ENCODE assay signal across 12 cellular contexts in the genomic region with DNA sequence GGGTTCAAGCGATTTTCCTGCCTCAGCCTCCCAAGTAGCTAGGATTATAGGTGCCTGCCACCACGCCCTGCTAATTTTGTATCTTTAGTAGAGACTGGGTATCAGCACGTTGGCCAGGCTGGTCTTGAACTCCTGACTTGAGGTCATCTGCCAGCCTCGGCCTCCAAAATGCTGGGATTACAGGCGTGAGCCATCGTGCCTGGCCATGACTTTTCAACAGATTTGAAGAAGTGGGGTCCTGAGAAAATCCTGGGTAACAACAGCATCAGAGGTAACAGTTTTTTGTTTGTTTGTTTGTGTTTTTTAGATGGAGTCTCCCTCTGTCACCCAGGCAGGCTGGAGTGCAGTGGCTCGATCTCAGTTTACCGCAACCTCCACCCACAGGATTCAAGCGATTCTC. TPM values are rescaled to one million over a fixed set of nuclear protein-coding genes. Genes with fewer than 3 reads are reported as not detected.
DNase-seq lines count a peak whose midpoint lies in the region; ATAC-seq and TF ChIP-seq lines count a peak whose summit lies in the region.
"Had no signal": no experiment of that assay in that cellular context is flagged by ENCODE, and none has a peak within 500 bp of the region (broad histone marks: within the 10 kb centered on the region; RNA-seq: fewer than 3 reads in every experiment).

No MANE protein-coding gene starts in this region.

- CTCF ChIA-PET in CD4-positive, alpha-beta T cell (lab: Charles Lee): interaction anchor here (1.9 to 9.4 kb wide), 6 partner anchors 11 to 78 kb away, joined by 7 to 178 read pairs (median 14); partner anchors contain the start of genes HOOK2 and RNASEH2A

- H3K27ac Mint-ChIP-seq in CD4-positive, alpha-beta T cell: peak overlapping the region; percentile 99
- H3K27ac Mint-ChIP-seq in effector memory CD8-positive, alpha-beta T cell: peak overlapping the region; percentile 98 to 100
- peak overlapping the region; percentile 87 for H3K27ac Mint-ChIP-seq in osteocyte (ENCODE audit: unreplicated experiment)

- no peaks in the 10 kb centered on the region for H3K9me3 Mint-ChIP-seq in CD4-positive, alpha-beta T cell
- no peaks in the 10 kb centered on the region for H3K9me3 Mint-ChIP-seq in effector memory CD8-positive, alpha-beta T cell
- no peaks in the 10 kb centered on the region for H3K9me3 Mint-ChIP-seq in osteocyte (ENCODE audit: unreplicated experiment)

- peaks cover 13% of the 10 kb centered on the region for H3K27me3 Mint-ChIP-seq in CD4-positive, alpha-beta T cell
- H3K27me3 Mint-ChIP-seq in effector memory CD8-positive, alpha-beta T cell: no peaks in the 10 kb centered on the region
- no peaks in the 10 kb centered on the region for H3K27me3 Mint-ChIP-seq in osteocyte (ENCODE audit: unreplicated experiment)

- no peak for ATAC-seq in CD4-positive, alpha-beta T cell (ENCODE audit: poor library complexity)
- ATAC-seq in effector memory CD8-positive, alpha-beta T cell (replicated peaks): no peak

- H3K4me3 ChIP-seq in Peyer's patch: no peak overlapping the region
- H3K4me3 ChIP-seq in HAP-1: no peak overlapping the region
- H3K4me3 ChIP-seq: cardiac muscle cell had no signal

- DNase-seq in CD4-positive, alpha-beta T cell: no peak
- no peak for DNase-seq in Peyer's patch
- no peak for DNase-seq in effector memory CD8-positive, alpha-beta T cell
- DNase-seq in osteocyte (ENCODE audit: extremely low spot score, unreplicated experiment): no peak
- DNase-seq in head of caudate nucleus: no peak
- no peak for DNase-seq in HAP-1 (ENCODE audit: low spot score in 2 of 2)
- DNase-seq in NCI-H128 (lab: John Stamatoyannopoulos, UW; ENCODE audit: unreplicated experiment): no peak
- no peak for DNase-seq in 8988T
- DNase-seq: NCI-H1092; stimulated activated CD4-positive, alpha-beta T cell treated with anti-CD3 and anti-CD28 coated beads, Interleukin-4, amount 100 ng/mL, for 1 hour had no signal

- H3K27me3 ChIP-seq in CD4-positive, alpha-beta T cell (ENCODE audit: control insufficient read depth, insufficient read depth, low read length): no peaks in the 10 kb centered on the region
- H3K27me3 ChIP-seq in Peyer's patch: no peaks in the 10 kb centered on the region
- no peaks in the 10 kb centered on the region for H3K27me3 ChIP-seq in HAP-1 (ENCODE audit: low read depth)
- H3K27me3 ChIP-seq: cardiac muscle cell had no signal

- peaks cover 47% of the 10 kb centered on the region for H3K36me3 Mint-ChIP-seq in CD4-positive, alpha-beta T cell (ENCODE audit: low read depth)
- H3K36me3 Mint-ChIP-seq in effector memory CD8-positive, alpha-beta T cell (ENCODE audit: insufficient read depth): peaks cover 81% of the 10 kb centered on the region
- H3K36me3 Mint-ChIP-seq in osteocyte (ENCODE audit: unreplicated experiment): peaks cover 2% of the 10 kb centered on the region

- peaks cover 39% of the 10 kb centered on the region for H3K4me1 Mint-ChIP-seq in CD4-positive, alpha-beta T cell (ENCODE audit: low read depth)
- peaks cover 28 to 30% of the 10 kb centered on the region in 2 donors for H3K4me1 Mint-ChIP-seq in effector memory CD8-positive, alpha-beta T cell (ENCODE audit: low read depth in 2 of 2)
- peaks cover 29% of the 10 kb centered on the region for H3K4me1 Mint-ChIP-seq in osteocyte (ENCODE audit: unreplicated experiment)

- POLR2A ChIA-PET in CD4-positive, alpha-beta T cell (lab: Charles Lee): interaction anchor here (0.9 to 8.3 kb wide), 5 partner anchors 13 to 155 kb away, joined by 3 to 348 read pairs (median 39); partner anchors contain the start of genes HOOK2 and TNPO2

- peak overlapping the region; percentile 99 for H3K27ac ChIP-seq in CD4-positive, alpha-beta T cell (ENCODE audit: low read depth, low read length)
- H3K27ac ChIP-seq in Peyer's patch: peak overlapping the region in 3 of 4 donors; percentile 95 to 100 (median 97)
- H3K27ac ChIP-seq: cardiac muscle cell, HL-60 had no signal

- H3K4me1 ChIP-seq in Peyer's patch (peaks cover 3 to 27% (median 8%) of the 10 kb centered on the region in 4 donors), HAP-1 (peaks cover 13% of the 10 kb centered on the region)

- no peak for TF ChIP-seq CTCF in CD4-positive, alpha-beta T cell (IDR thresholded peaks at IDR 0.05)
- TF ChIP-seq CTCF in Peyer's patch (IDR thresholded peaks at IDR 0.05) (no peak), osteocyte (IDR thresholded peaks at IDR 0.05) (no peak)

- H3K36me3 ChIP-seq in Peyer's patch (peaks cover 0 to 13% (median 0%) of the 10 kb centered on the region in 3 donors), HAP-1 (replicated peaks) (peaks cover 24% of the 10 kb centered on the region)

- no peaks in the 10 kb centered on the region for H3K9me3 ChIP-seq in CD4-positive, alpha-beta T cell (ENCODE audit: control insufficient read depth, low read length)
- no peaks in the 10 kb centered on the region for H3K9me3 ChIP-seq in Peyer's patch
- H3K9me3 ChIP-seq in HAP-1: no peaks in the 10 kb centered on the region; the same call in 1 of the 2 replicates

- intact Hi-C loops in CD4-positive, alpha-beta T cell (cut with DNase I, micrococcal nuclease): loop anchor here (5.0 kb wide), 2 partner anchors 118 to 128 kb away; partner anchors contain the start of genes MAN2B1 (in 1 of the 2) and WDR83 (in 1 of the 2)
- intact Hi-C loops in head of caudate nucleus (cut with DNase I): loop anchor here (5.0 kb wide), 1 partner anchor 33 kb away; no protein-coding TSS in a partner anchor

- in situ Hi-C loops in HAP-1 (cut with MboI; ENCODE audit: low sequenced_read_pairs): no loop called here

- peak in 1 of 2 donors; percentile 4 for TF ChIP-seq POLR2A in Peyer's patch (IDR thresholded peaks at IDR 0.05)

- H3K4me3 Mint-ChIP-seq in CD4-positive, alpha-beta T cell: peak overlapping the region; percentile 86
- peak overlapping the region; percentile 95 to 98 for H3K4me3 Mint-ChIP-seq in effector memory CD8-positive, alpha-beta T cell
- H3K4me3 Mint-ChIP-seq in osteocyte (ENCODE audit: unreplicated experiment): peak overlapping the region; percentile 64

RNA-seq across cellular contexts. Expression of gene JUNB, which starts 3.6 kb away (rescaled TPM):
- total RNA-seq in CD4-positive, alpha-beta T cell: 1,000 to 10,000 TPM; 2,467 to 2,518 TPM
- total RNA-seq in Peyer's patch (100 to 1,000 TPM; 111 to 324 (median 152) TPM), osteocyte (141 and 158 TPM in 2 replicates)

RNA-seq across cellular contexts. Expression of gene PRDX2, which starts 6.7 kb away (rescaled TPM):
- total RNA-seq in CD4-positive, alpha-beta T cell: 10 to 100 TPM; 59.7 to 65.9 TPM
- total RNA-seq in Peyer's patch (100 to 1,000 TPM; 150 to 461 (median 375) TPM), osteocyte (235 TPM in 2 replicates)

RNA-seq across cellular contexts. Expression of gene THSD8, which starts 6.9 kb away (rescaled TPM):
- 1 to 10 TPM in 1 of 2 experiments, not detected in 1; 1.3 TPM for total RNA-seq in CD4-positive, alpha-beta T cell
- total RNA-seq in Peyer's patch: not detected
- 8.2 and 8.4 TPM in 2 replicates for total RNA-seq in osteocyte
- total RNA-seq: cardiac muscle cell had no signal

RNA-seq across cellular contexts. Expression of gene RNASEH2A, which starts 11.4 kb away (rescaled TPM):
- total RNA-seq in CD4-positive, alpha-beta T cell: 1 to 10 TPM; 1.5 to 2.7 TPM
- total RNA-seq in Peyer's patch (10 to 100 TPM in 2 of 4 donors, 1 to 10 TPM in 2; 5.9 to 24.8 (median 9.4) TPM), osteocyte (7.6 and 10.0 TPM in 2 replicates)

RNA-seq across cellular contexts. Expression of gene HOOK2, which starts 19.6 kb away (rescaled TPM):
- total RNA-seq in CD4-positive, alpha-beta T cell: 10 to 100 TPM; 14.8 to 17.0 TPM
- total RNA-seq in Peyer's patch (100 to 1,000 TPM; 193 to 379 (median 285) TPM), osteocyte (24.6 and 26.8 TPM in 2 replicates)

Comparison
In these comparisons a context has a peak if more than half of its experiments do, and no peak if none do; other contexts are left out.
1. RNA of gene JUNB, which starts 3.6 kb away (total RNA-seq): 2,467 to 2,518 TPM in CD4-positive, alpha-beta T cell; 111 to 324 TPM in Peyer's patch and 141 to 158 TPM in osteocyte; every median in the first group is over 4 times any median in the second.
2. Peak in every context shown above with its lines, with median percentiles within 50 percentile points of each other: H3K27ac Mint-ChIP-seq and H3K4me3 Mint-ChIP-seq.